In genomic region chr15:58779554-58779953, GRCh38 we compare ENCODE assay signal across 17 cellular contexts. TPM values are rescaled to one million over a fixed set of nuclear protein-coding genes. Genes with fewer than 3 reads are reported as not detected.
DNase-seq lines count a peak whose midpoint lies in the region; ATAC-seq, FAIRE-seq and TF ChIP-seq lines count a peak whose summit lies in the region.
"Had no signal": no experiment of that assay in that cellular context is flagged by ENCODE, and none has a peak within 500 bp of the region (broad histone marks: within the 10 kb centered on the region; RNA-seq: fewer than 3 reads in every experiment).

No MANE protein-coding gene starts in this region.

- H3K27ac Mint-ChIP-seq in astrocyte (ENCODE audit: unreplicated experiment) (peak overlapping the region; percentile 13), progenitor cell of endocrine pancreas (peak overlapping the region; percentile 67)

- no peak for TF ChIP-seq CTCF in astrocyte (IDR thresholded peaks at IDR 0.05; ENCODE audit: insufficient read depth, low read depth, low read length)
- TF ChIP-seq CTCF in fibroblast of villous mesenchyme (IDR thresholded peaks at IDR 0.05; ENCODE audit: insufficient read depth, low read depth, low read length), result no peak
- TF ChIP-seq CTCF in progenitor cell of endocrine pancreas (IDR thresholded peaks at IDR 0.05; ENCODE audit: unreplicated experiment), result no peak

- no peak overlapping the region for H2AFZ ChIP-seq in astrocyte (ENCODE audit: low read depth, low read length)
- H2AFZ ChIP-seq: GM23248 had no signal

- H3K36me3 ChIP-seq in astrocyte (ENCODE audit: insufficient read depth, low read length), result no peaks in the 10 kb centered on the region
- H3K36me3 ChIP-seq: BE2C had no signal

- ATAC-seq in HG03159 (IDR thresholded peaks at IDR 0.05; ENCODE audit: unreplicated experiment), result no peak
- ATAC-seq in HG03565 (IDR thresholded peaks at IDR 0.05; ENCODE audit: unreplicated experiment), result no peak
- ATAC-seq: A549, GM12878 had no signal

- no peak for FAIRE-seq in astrocyte (lab: Jason Lieb, UNC)
- FAIRE-seq: A549, GM12878, GM18507 had no signal

- H3K36me3 Mint-ChIP-seq in astrocyte (ENCODE audit: low read depth, unreplicated experiment) (peaks cover 3% of the 10 kb centered on the region), progenitor cell of endocrine pancreas (ENCODE audit: insufficient read depth) (peaks cover 7% of the 10 kb centered on the region)

- no peaks in the 10 kb centered on the region for H3K4me1 ChIP-seq in astrocyte (ENCODE audit: insufficient read depth, low read length)
- H3K4me1 ChIP-seq: BE2C had no signal

- DNase-seq in NCI-H226, result peak; percentile 59
- no peak for DNase-seq in astrocyte (ENCODE audit: low read depth)
- DNase-seq in fibroblast of villous mesenchyme (ENCODE audit: low read depth), result peak; percentile 61
- DNase-seq in progenitor cell of endocrine pancreas (ENCODE audit: low spot score, unreplicated experiment), result no peak
- no peak for DNase-seq in activated CD4-positive, alpha-beta T cell treated with anti-CD3 and anti-CD28 coated beads, Interleukin-2, amount 50 U/mL, for 1 hour
- DNase-seq: BE2C; CD4-positive, alpha-beta memory T cell; DMS79; GM23248; H7; IMR-90 had no signal

- H3K27me3 Mint-ChIP-seq in astrocyte (ENCODE audit: low read depth, unreplicated experiment) (no peaks in the 10 kb centered on the region), progenitor cell of endocrine pancreas (no peaks in the 10 kb centered on the region)
- H3K27me3 Mint-ChIP-seq: CD4-positive, alpha-beta memory T cell had no signal

- H3K79me2 ChIP-seq in astrocyte (ENCODE audit: insufficient read depth, low read length), result peaks cover 56% of the 10 kb centered on the region

- H3K27ac ChIP-seq in astrocyte (ENCODE audit: low read depth, low read length), result no peak overlapping the region
- H3K27ac ChIP-seq: A549, C4-2B, GM23248 had no signal

- no peaks in the 10 kb centered on the region for H3K9me3 ChIP-seq in astrocyte (ENCODE audit: insufficient read depth, low read depth, low read length)
- H3K9me3 ChIP-seq: A549, BE2C had no signal

- H3K4me3 Mint-ChIP-seq in astrocyte (ENCODE audit: unreplicated experiment), result no peak overlapping the region
- no peak overlapping the region for H3K4me3 Mint-ChIP-seq in progenitor cell of endocrine pancreas (ENCODE audit: low read depth)
- H3K4me3 Mint-ChIP-seq: CD4-positive, alpha-beta memory T cell had no signal

- H3K4me3 ChIP-seq in astrocyte (ENCODE audit: insufficient read depth, low read depth, low read length) (no peak overlapping the region), fibroblast of villous mesenchyme (ENCODE audit: low read depth, low read length) (no peak overlapping the region)
- H3K4me3 ChIP-seq: A549, GM12878, GM23248 had no signal

- no peak overlapping the region for H3K9ac ChIP-seq in astrocyte (ENCODE audit: low read length)
- H3K9ac ChIP-seq: GM23248 had no signal

- peaks cover 59% of the 10 kb centered on the region for H4K20me1 ChIP-seq in astrocyte (ENCODE audit: insufficient read depth, low read length)

- H3K9me3 Mint-ChIP-seq in astrocyte (ENCODE audit: unreplicated experiment) (no peaks in the 10 kb centered on the region), progenitor cell of endocrine pancreas (ENCODE audit: low read depth) (no peaks in the 10 kb centered on the region)
- H3K9me3 Mint-ChIP-seq: CD4-positive, alpha-beta memory T cell had no signal

- no peaks in the 10 kb centered on the region for H3K27me3 ChIP-seq in astrocyte (ENCODE audit: insufficient read depth, low read length)
- H3K27me3 ChIP-seq: BE2C had no signal

- H3K4me2 ChIP-seq in astrocyte (ENCODE audit: low read length), result no peak overlapping the region
- H3K4me2 ChIP-seq: A549 had no signal

- no peaks in the 10 kb centered on the region for H3K4me1 Mint-ChIP-seq in astrocyte (ENCODE audit: low read depth, unreplicated experiment)
- H3K4me1 Mint-ChIP-seq in progenitor cell of endocrine pancreas (ENCODE audit: low read depth), result peaks cover 5% of the 10 kb centered on the region

RNA-seq across cellular contexts. Expression of gene MINDY2, which starts 8.5 kb away (rescaled TPM):
- total RNA-seq in astrocyte (20.9 and 24.5 TPM in 2 replicates), fibroblast of villous mesenchyme (27.4 and 66.5 TPM in 2 replicates), progenitor cell of endocrine pancreas (23.1 and 27.1 TPM in 2 replicates)

RNA-seq across cellular contexts. Expression of gene ADAM10, which starts 30.0 kb away (rescaled TPM):
- total RNA-seq in astrocyte (243 and 254 TPM in 2 replicates), fibroblast of villous mesenchyme (135 and 200 TPM in 2 replicates), progenitor cell of endocrine pancreas (237 and 238 TPM in 2 replicates)

Comparison
In these comparisons a context has a peak if more than half of its experiments do, and no peak if none do; other contexts are left out.
1. DNase-seq: peak in NCI-H226 (single experiment) and fibroblast of villous mesenchyme (single experiment); none in astrocyte (single experiment), progenitor cell of endocrine pancreas (single experiment) and activated CD4-positive, alpha-beta T cell treated with anti-CD3 and anti-CD28 coated beads, Interleukin-2, amount 50 U/mL, for 1 hour (single experiment).